In genomic region chr5:95812100-95812472, GRCh38 we compare ENCODE assay signal across 1 cellular context.
TF ChIP-seq lines count a peak whose summit lies in the region.

No MANE protein-coding gene starts in this region.

TF ChIP-seq in HepG2, 621 proteins besides CTCF, POLR2A, EP300 and RAD21 (continued from another document and continues in another):
- TF ChIP-seq SIX4 (CRISPR knock-in tag; IDR thresholded peaks at IDR 0.05) (no peak), SOX6 (IDR thresholded peaks at IDR 0.05) (no peak), SOX6 (CRISPR knock-in tag; IDR thresholded peaks at IDR 0.05) (peak; percentile 56; the same call in 1 of the 2 replicates), ZNF335 (CRISPR knock-in tag; IDR thresholded peaks at IDR 0.05) (peak; percentile 18; the same call in 1 of the 2 replicates), DMAP1 (CRISPR knock-in tag; IDR thresholded peaks at IDR 0.05) (0 out of 2 replicates have a peak, but pooled peaks have one; percentile 23), TARDBP (CRISPR knock-in tag; IDR thresholded peaks at IDR 0.05) (0 out of 2 replicates have a peak, but pooled peaks have one; percentile 22), ARID5B (CRISPR knock-in tag; IDR thresholded peaks at IDR 0.05) (peak; percentile 86), JARID2 (CRISPR knock-in tag; IDR thresholded peaks at IDR 0.05; ENCODE audit: insufficient replicate concordance) (no peak), HMGXB4 (CRISPR knock-in tag; IDR thresholded peaks at IDR 0.05; ENCODE audit: borderline replicate concordance in 1 of 2, low read depth in 1 of 2) (peak in 1 of 2 experiments; percentile 25; a peak in 1 of 4 replicates), ZNF350 (CRISPR knock-in tag; IDR thresholded peaks at IDR 0.05; ENCODE audit: borderline replicate concordance, low read depth) (0 out of 2 replicates have a peak, but pooled peaks have one; percentile 39), ESRRA (CRISPR knock-in tag; IDR thresholded peaks at IDR 0.05; ENCODE audit: low read depth) (0 out of 2 replicates have a peak, but pooled peaks have one; percentile 32), MEIS1 (CRISPR knock-in tag; IDR thresholded peaks at IDR 0.05; ENCODE audit: borderline replicate concordance) (peak; percentile 78; the same call in 1 of the 2 replicates), NCOA2 (CRISPR knock-in tag; IDR thresholded peaks at IDR 0.05) (peak; percentile 68), FOXA1 (IDR thresholded peaks at IDR 0.05) (no peak), FOXA1 (CRISPR knock-in tag; IDR thresholded peaks at IDR 0.05) (peak; percentile 67), HHEX (CRISPR knock-in tag; IDR thresholded peaks at IDR 0.05) (no peak), ERF (CRISPR knock-in tag; IDR thresholded peaks at IDR 0.05) (peak; percentile 62; the same call in 1 of the 2 replicates), SOX13 (IDR thresholded peaks at IDR 0.05) (no peak), SOX13 (CRISPR knock-in tag; conservative IDR thresholded peaks at IDR 0.05 in 1 of 2, IDR thresholded peaks at IDR 0.05 in 1 of 2) (peak in 1 of 2 experiments; percentile 74; a peak in 2 of 4 replicates), ZNF20 (CRISPR knock-in tag; IDR thresholded peaks at IDR 0.05) (no peak), GMEB1 (CRISPR knock-in tag; IDR thresholded peaks at IDR 0.05; ENCODE audit: borderline replicate concordance) (no peak), RARA (CRISPR knock-in tag; IDR thresholded peaks at IDR 0.05) (peak; percentile 35; the same call in 1 of the 2 replicates), ZNF503 (CRISPR knock-in tag; IDR thresholded peaks at IDR 0.05) (no peak), ZFP90 (CRISPR knock-in tag; IDR thresholded peaks at IDR 0.05; ENCODE audit: borderline replicate concordance) (no peak), ZBTB20 (CRISPR knock-in tag; IDR thresholded peaks at IDR 0.05; ENCODE audit: borderline replicate concordance, low read depth) (peak; percentile 41; the same call in 1 of the 2 replicates), KAT8 (CRISPR knock-in tag; IDR thresholded peaks at IDR 0.05) (peak; percentile 69), HDAC2 (CRISPR knock-in tag; IDR thresholded peaks at IDR 0.05) (peak; percentile 88), KAT7 (CRISPR knock-in tag; IDR thresholded peaks at IDR 0.05; ENCODE audit: borderline replicate concordance) (peak; percentile 34; the same call in 1 of the 2 replicates), GATAD2A (CRISPR knock-in tag; IDR thresholded peaks at IDR 0.05) (peak; percentile 83), ZBTB26 (CRISPR knock-in tag; IDR thresholded peaks at IDR 0.05; ENCODE audit: borderline replicate concordance) (no peak), TFAP4 (IDR thresholded peaks at IDR 0.05; ENCODE audit: borderline replicate concordance, low read depth) (peak; percentile 99), ZMYM2 (CRISPR knock-in tag; IDR thresholded peaks at IDR 0.05) (0 out of 2 replicates have a peak, but pooled peaks have one; percentile 27), ZNF614 (CRISPR knock-in tag; IDR thresholded peaks at IDR 0.05; ENCODE audit: borderline replicate concordance) (peak; percentile 58; the same call in 1 of the 2 replicates), HMG20A (CRISPR knock-in tag; IDR thresholded peaks at IDR 0.05; ENCODE audit: borderline replicate concordance) (peak; percentile 46; the same call in 1 of the 2 replicates), HNF4A (CRISPR knock-in tag; IDR thresholded peaks at IDR 0.05) (peak; percentile 65; the same call in 1 of the 2 replicates), BRD4 (CRISPR knock-in tag; IDR thresholded peaks at IDR 0.05) (no peak), MEF2D (CRISPR knock-in tag; IDR thresholded peaks at IDR 0.05) (peak; percentile 24; the same call in 1 of the 2 replicates), FOXP4 (CRISPR knock-in tag; IDR thresholded peaks at IDR 0.05) (peak; percentile 75), RXRB (CRISPR knock-in tag; IDR thresholded peaks at IDR 0.05; ENCODE audit: borderline replicate concordance) (peak; percentile 15; the same call in 1 of the 2 replicates), ZNF569 (CRISPR knock-in tag; IDR thresholded peaks at IDR 0.05; ENCODE audit: borderline replicate concordance) (no peak), HDAC1 (CRISPR knock-in tag; IDR thresholded peaks at IDR 0.05) (peak; percentile 52; the same call in 1 of the 2 replicates), GPN1 (CRISPR knock-in tag; IDR thresholded peaks at IDR 0.05; ENCODE audit: borderline replicate concordance) (no peak), DDIT3 (CRISPR knock-in tag; IDR thresholded peaks at IDR 0.05) (no peak), ZNF354B (CRISPR knock-in tag; IDR thresholded peaks at IDR 0.05) (no peak), ZNF547 (CRISPR knock-in tag; IDR thresholded peaks at IDR 0.05) (peak; percentile 58; the same call in 1 of the 2 replicates), MEIS2 (CRISPR knock-in tag; IDR thresholded peaks at IDR 0.05) (peak; percentile 83; the same call in 1 of the 2 replicates), HOMEZ (CRISPR knock-in tag; IDR thresholded peaks at IDR 0.05; ENCODE audit: low read depth) (0 out of 2 replicates have a peak, but pooled peaks have one; percentile 38), TCF7 (IDR thresholded peaks at IDR 0.05; ENCODE audit: low read depth) (peak; percentile 89)
